Comparison of ENCODE assay signal across 8 cellular contexts in the genomic region with DNA sequence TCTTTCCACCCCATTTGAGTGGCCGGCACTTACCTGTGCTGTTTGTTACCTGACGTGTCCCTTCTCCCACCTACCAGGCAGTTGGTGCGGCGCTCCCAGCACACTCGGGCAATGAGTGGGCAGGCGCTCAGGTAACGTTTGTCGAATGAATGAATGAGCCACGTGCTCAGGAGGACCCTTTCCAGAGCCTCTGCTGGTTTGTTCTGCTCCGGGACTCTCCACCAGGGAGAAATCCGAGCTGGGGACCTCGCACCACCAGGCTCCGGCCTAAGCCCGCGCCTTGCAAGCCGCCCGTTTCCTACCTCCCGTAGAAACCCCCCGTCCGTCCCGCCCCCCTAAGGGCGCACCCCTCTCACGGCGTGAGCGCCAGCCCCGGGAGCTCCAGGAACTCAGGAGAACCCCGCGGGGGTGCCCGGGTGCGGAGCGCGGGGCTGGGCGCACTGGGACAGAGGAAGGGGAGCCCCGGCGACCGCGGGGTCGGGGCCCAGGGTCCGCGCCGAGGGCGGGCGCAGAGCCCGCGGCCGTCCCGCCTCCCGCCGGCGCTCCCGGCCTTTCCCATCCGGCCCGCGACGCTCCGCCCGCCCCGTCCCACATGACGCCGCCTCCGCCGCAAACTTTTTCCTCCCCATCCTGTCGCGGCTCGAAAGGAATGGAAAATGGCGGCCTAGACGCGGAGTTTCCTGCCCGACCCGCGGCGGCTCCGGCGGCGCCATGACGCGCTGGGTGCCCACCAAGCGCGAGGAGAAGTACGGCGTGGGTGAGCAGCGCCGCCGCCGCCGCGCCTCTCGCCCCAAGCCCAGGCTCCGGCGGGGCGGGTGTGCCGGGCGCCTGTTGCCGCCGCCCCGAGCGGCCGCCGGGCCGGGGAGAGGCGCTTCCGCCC. TPM values are rescaled to one million over a fixed set of nuclear protein-coding genes. Genes with fewer than 3 reads are reported as not detected.
DNase-seq lines count a peak whose midpoint lies in the region; ATAC-seq and TF ChIP-seq lines count a peak whose summit lies in the region.

A gene (plus strand): TSS at position 622 of the 880 bp plus-strand sequence. CDS start 90 bp downstream, at position 712.

- CTCF ChIA-PET in CD8-positive, alpha-beta T cell (lab: Charles Lee): no interaction called here

- POLR2A ChIA-PET in CD8-positive, alpha-beta T cell (lab: Charles Lee): no interaction called here

- peaks cover 38% of the 10 kb centered on the region for H3K27me3 Mint-ChIP-seq in activated T-cell treated with anti-CD3 and anti-CD28 coated beads, Interleukin-2, amount 50 U/mL, for 24 hours
- H3K27me3 Mint-ChIP-seq in CD8-positive, alpha-beta T cell (ENCODE audit: low read depth): peaks cover 24% of the 10 kb centered on the region

- no peak for ATAC-seq in CD8-positive, alpha-beta T cell

- H3K27me3 ChIP-seq in mucosa of stomach (ENCODE audit: control insufficient read depth, insufficient read depth, low read length): peaks cover 7% of the 10 kb centered on the region
- no peaks in the 10 kb centered on the region for H3K27me3 ChIP-seq in CD8-positive, alpha-beta T cell (ENCODE audit: insufficient read depth, low read length)

- H3K27ac Mint-ChIP-seq in activated T-cell treated with anti-CD3 and anti-CD28 coated beads, Interleukin-2, amount 50 U/mL, for 24 hours: no peak within 1 kb of the TSS
- no peak within 1 kb of the TSS for H3K27ac Mint-ChIP-seq in CD8-positive, alpha-beta T cell

- H3K9ac ChIP-seq in mucosa of stomach (ENCODE audit: low read length): peak within 1 kb of the TSS; percentile 61

- peaks cover 11% of the 10 kb centered on the region for H3K4me1 ChIP-seq in mucosa of stomach (ENCODE audit: control insufficient read depth, insufficient read depth, low read length)
- H3K4me1 ChIP-seq in CD8-positive, alpha-beta T cell (ENCODE audit: insufficient read depth, low read length): no peaks in the 10 kb centered on the region

- intact Hi-C loops in CD8-positive, alpha-beta T cell (cut with DNase I, micrococcal nuclease): no loop called here

- H3K4me3 Mint-ChIP-seq in activated T-cell treated with anti-CD3 and anti-CD28 coated beads, Interleukin-2, amount 50 U/mL, for 24 hours: peak within 1 kb of the TSS; percentile 69
- H3K4me3 Mint-ChIP-seq in CD8-positive, alpha-beta T cell: no peak within 1 kb of the TSS

- H3K9me3 Mint-ChIP-seq in activated T-cell treated with anti-CD3 and anti-CD28 coated beads, Interleukin-2, amount 50 U/mL, for 24 hours: peaks cover 5% of the 10 kb centered on the region
- no peaks in the 10 kb centered on the region for H3K9me3 Mint-ChIP-seq in CD8-positive, alpha-beta T cell

- no peaks in the 10 kb centered on the region for H3K36me3 Mint-ChIP-seq in activated T-cell treated with anti-CD3 and anti-CD28 coated beads, Interleukin-2, amount 50 U/mL, for 24 hours (ENCODE audit: low read depth)
- no peaks in the 10 kb centered on the region for H3K36me3 Mint-ChIP-seq in CD8-positive, alpha-beta T cell

- DNase-seq in activated T-cell treated with anti-CD3 and anti-CD28 coated beads, Interleukin-2, amount 50 U/mL, for 24 hours: no peak
- DNase-seq in activated T-cell treated with anti-CD3 and anti-CD28 coated beads for 4 hours (no peak), fibroblast of peridontal ligament (ENCODE audit: extremely low read depth) (peak; percentile 62), ureter (ENCODE audit: low spot score) (peak; percentile 76), NCI-H187 treated with DMSO at 0.1 percent for 48 hours (lab: John Stamatoyannopoulos, UW) (no peak)
- DNase-seq in CD8-positive, alpha-beta T cell: no peak

- no peak within 1 kb of the TSS for H3K27ac ChIP-seq in CD8-positive, alpha-beta T cell (ENCODE audit: low read depth, low read length)

- H3K9me3 ChIP-seq in mucosa of stomach (ENCODE audit: control insufficient read depth, low read length): no peaks in the 10 kb centered on the region
- H3K9me3 ChIP-seq in CD8-positive, alpha-beta T cell (ENCODE audit: low read length): no peaks in the 10 kb centered on the region

- peak within 1 kb of the TSS; percentile 73 for H3K4me3 ChIP-seq in WI38 (ENCODE audit: low read depth, low read length)
- H3K4me3 ChIP-seq in mucosa of stomach (ENCODE audit: low read length): peak within 1 kb of the TSS; percentile 56
- H3K4me3 ChIP-seq in CD8-positive, alpha-beta T cell (ENCODE audit: low read depth, low read length): no peak within 1 kb of the TSS

- no peaks in the 10 kb centered on the region for H3K4me1 Mint-ChIP-seq in activated T-cell treated with anti-CD3 and anti-CD28 coated beads, Interleukin-2, amount 50 U/mL, for 24 hours (ENCODE audit: low read depth)
- peaks cover 5% of the 10 kb centered on the region for H3K4me1 Mint-ChIP-seq in CD8-positive, alpha-beta T cell (ENCODE audit: low read depth)

- no peaks in the 10 kb centered on the region for H3K36me3 ChIP-seq in mucosa of stomach (ENCODE audit: control insufficient read depth, insufficient read depth, low read length)
- no peaks in the 10 kb centered on the region for H3K36me3 ChIP-seq in CD8-positive, alpha-beta T cell (ENCODE audit: insufficient read depth, low read length)

- no peak for TF ChIP-seq CTCF in WI38 (IDR thresholded peaks at IDR 0.05; ENCODE audit: low read depth, low read length)
- no peak for TF ChIP-seq CTCF in CD8-positive, alpha-beta T cell (IDR thresholded peaks at IDR 0.05)

RNA-seq across cellular contexts. Expression of the gene that starts here (rescaled TPM):
- 97.7 TPM for total RNA-seq in ureter
- total RNA-seq in CD8-positive, alpha-beta T cell: not detected

Comparison
In these comparisons a context has a peak if more than half of its experiments do, and no peak if none do; other contexts are left out.
1. RNA of the gene that starts here (total RNA-seq): 97.7 TPM in ureter (single experiment); not detected in CD8-positive, alpha-beta T cell; every median in the first group is over 10 times any median in the second.
2. DNase-seq: peak in fibroblast of peridontal ligament (single experiment) and ureter (single experiment); none in activated T-cell treated with anti-CD3 and anti-CD28 coated beads, Interleukin-2, amount 50 U/mL, for 24 hours (single experiment), activated T-cell treated with anti-CD3 and anti-CD28 coated beads for 4 hours (single experiment), CD8-positive, alpha-beta T cell (0 of 7) and NCI-H187 treated with DMSO at 0.1 percent for 48 hours (single experiment).